17 cellular contexts compared by ENCODE assay signal in the genomic region with DNA sequence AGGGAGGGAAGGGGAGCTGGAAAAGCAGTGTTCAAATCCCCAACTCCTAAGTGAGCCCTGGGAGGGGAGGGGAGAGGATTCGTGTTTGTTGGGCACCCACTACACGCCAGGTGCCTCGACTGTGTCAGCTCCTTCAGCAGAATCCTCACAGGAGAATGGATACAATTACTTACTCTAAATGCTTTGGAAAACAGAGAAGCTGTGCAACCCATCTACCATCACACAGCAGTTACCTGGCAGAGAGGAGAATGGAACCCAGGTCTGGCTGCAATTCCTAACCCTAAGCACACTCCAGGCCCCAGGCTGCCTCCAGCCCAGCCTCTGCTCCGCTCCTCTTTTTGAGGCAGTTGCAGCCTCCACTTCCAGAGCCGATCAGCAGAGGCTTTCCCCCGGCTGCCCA.
DNase-seq lines count a peak whose midpoint lies in the region; ATAC-seq, FAIRE-seq and TF ChIP-seq lines count a peak whose summit lies in the region.
"Had no signal": no experiment of that assay in that cellular context is flagged by ENCODE, and none has a peak within 500 bp of the region (broad histone marks: within the 10 kb centered on the region; RNA-seq: fewer than 3 reads in every experiment).

No MANE protein-coding gene starts in this region.

- H3K9me3 ChIP-seq in Peyer's patch = peaks cover 0 to 5% (median 0%) of the 10 kb centered on the region in 4 donors
- H3K9me3 ChIP-seq in duodenal mucosa (ENCODE audit: control insufficient read depth in 1 of 2, low read length in 2 of 2) = peaks cover 0 to 2% of the 10 kb centered on the region in 2 donors
- H3K9me3 ChIP-seq in muscle layer of duodenum (ENCODE audit: control insufficient read depth in 1 of 2, low read length in 2 of 2) = no peaks in the 10 kb centered on the region
- peaks cover 6% of the 10 kb centered on the region for H3K9me3 ChIP-seq in upper lobe of right lung
- H3K9me3 ChIP-seq: ovary had no signal

- no peaks in the 10 kb centered on the region for H3K4me1 Mint-ChIP-seq in activated CD8-positive, alpha-beta T cell treated with anti-CD3 and anti-CD28 coated beads for 36 hours (ENCODE audit: low read depth)

- CTCF ChIA-PET in activated CD8-positive, alpha-beta T cell treated with anti-CD3 and anti-CD28 coated beads for 36 hours (lab: Charles Lee) = no interaction called here

- ATAC-seq in upper lobe of right lung = no peak
- ATAC-seq in activated CD8-positive, alpha-beta T cell treated with anti-CD3 and anti-CD28 coated beads for 36 hours = no peak
- ATAC-seq in HG02798 (IDR thresholded peaks at IDR 0.05; ENCODE audit: poor library complexity, unreplicated experiment) = no peak

- no peak overlapping the region for H3K4me3 Mint-ChIP-seq in activated CD8-positive, alpha-beta T cell treated with anti-CD3 and anti-CD28 coated beads for 36 hours
- H3K4me3 Mint-ChIP-seq: activated naive CD8-positive, alpha-beta T cell treated with anti-CD3 and anti-CD28 coated beads, Interleukin-2, amount 10 ng/mL, durations not matched to agents 7 days and 5 days; T-helper 2 cell treated with Interferon-gamma antibody and Interleukin-4, amounts not matched to agents 5 μg/mL and 100 μg/mL, for 36 hours had no signal

- no peak for DNase-seq in Peyer's patch
- DNase-seq in upper lobe of right lung = no peak
- DNase-seq in activated CD8-positive, alpha-beta T cell treated with anti-CD3 and anti-CD28 coated beads for 36 hours = no peak
- no peak for DNase-seq in GM19239 (ENCODE audit: insufficient read length, low spot score)
- DNase-seq: activated CD4-positive, alpha-beta T cell treated with anti-CD3 and anti-CD28 coated beads for 4 hours; activated naive CD8-positive, alpha-beta T cell treated with anti-CD3 and anti-CD28 coated beads, Interleukin-2, amount 10 ng/mL, durations not matched to agents 7 days and 5 days; activated T-cell treated with anti-CD3 and anti-CD28 coated beads, Interleukin-2, amount 50 U/mL, for 1 hour; COR-L47; H7; Karpas-422; NCI-H524; stimulated activated CD4-positive, alpha-beta T cell treated with anti-CD3 and anti-CD28 coated beads, Interleukin-1b, Interleukin-23, amount 100 ng/mL, for 48 hours had no signal

- peaks cover 0 to 26% (median 8%) of the 10 kb centered on the region in 4 donors for H3K4me1 ChIP-seq in Peyer's patch
- peaks cover 28 to 33% of the 10 kb centered on the region in 2 donors for H3K4me1 ChIP-seq in duodenal mucosa (ENCODE audit: control insufficient read depth in 1 of 2, insufficient read depth in 2 of 2, low read length in 2 of 2)
- H3K4me1 ChIP-seq in muscle layer of duodenum (ENCODE audit: control insufficient read depth in 1 of 2, insufficient read depth in 2 of 2, low read length in 2 of 2) = peaks cover 3 to 12% of the 10 kb centered on the region in 2 donors
- H3K4me1 ChIP-seq in upper lobe of right lung = peaks cover 46% of the 10 kb centered on the region

- H3K27me3 ChIP-seq in Peyer's patch = no peaks in the 10 kb centered on the region
- H3K27me3 ChIP-seq in duodenal mucosa (ENCODE audit: control insufficient read depth in 1 of 2, insufficient read depth in 2 of 2, low read length in 2 of 2) = no peaks in the 10 kb centered on the region
- no peaks in the 10 kb centered on the region for H3K27me3 ChIP-seq in muscle layer of duodenum (ENCODE audit: low read depth, low read length)
- no peaks in the 10 kb centered on the region for H3K27me3 ChIP-seq in upper lobe of right lung
- H3K27me3 ChIP-seq: ovary had no signal

- no peak for TF ChIP-seq POLR2A in Peyer's patch (IDR thresholded peaks at IDR 0.05)

- H3K27ac Mint-ChIP-seq in activated CD8-positive, alpha-beta T cell treated with anti-CD3 and anti-CD28 coated beads for 36 hours = no peak overlapping the region
- H3K27ac Mint-ChIP-seq: activated naive CD8-positive, alpha-beta T cell treated with anti-CD3 and anti-CD28 coated beads, Interleukin-2, amount 10 ng/mL, durations not matched to agents 7 days and 5 days; T-helper 2 cell treated with Interferon-gamma antibody and Interleukin-4, amounts not matched to agents 5 μg/mL and 100 μg/mL, for 36 hours had no signal

- POLR2A ChIA-PET in activated CD8-positive, alpha-beta T cell treated with anti-CD3 and anti-CD28 coated beads for 36 hours (lab: Charles Lee) = interaction anchor here (0.9 kb wide), 1 partner anchor 12 kb away, joined by 3 read pairs; no protein-coding TSS in a partner anchor

- no peak for FAIRE-seq in GM19239 (lab: Jason Lieb, UNC)

- intact Hi-C loops in upper lobe of right lung (cut with DNase I) = no loop called here
- intact Hi-C loops in activated CD8-positive, alpha-beta T cell treated with anti-CD3 and anti-CD28 coated beads for 36 hours (cut with micrococcal nuclease) = no loop called here

- no peaks in the 10 kb centered on the region for H3K36me3 Mint-ChIP-seq in activated CD8-positive, alpha-beta T cell treated with anti-CD3 and anti-CD28 coated beads for 36 hours (ENCODE audit: low read depth)
- H3K36me3 Mint-ChIP-seq: activated naive CD8-positive, alpha-beta T cell treated with anti-CD3 and anti-CD28 coated beads, Interleukin-2, amount 10 ng/mL, durations not matched to agents 7 days and 5 days had no signal

- peak overlapping the region; percentile 58 to 61 for H3K9ac ChIP-seq in duodenal mucosa (ENCODE audit: low read depth in 1 of 2, low read length in 2 of 2)

- H3K9me3 Mint-ChIP-seq in activated CD8-positive, alpha-beta T cell treated with anti-CD3 and anti-CD28 coated beads for 36 hours = no peaks in the 10 kb centered on the region
- H3K9me3 Mint-ChIP-seq: activated naive CD8-positive, alpha-beta T cell treated with anti-CD3 and anti-CD28 coated beads, Interleukin-2, amount 10 ng/mL, durations not matched to agents 7 days and 5 days; T-helper 2 cell treated with Interferon-gamma antibody and Interleukin-4, amounts not matched to agents 5 μg/mL and 100 μg/mL, for 36 hours had no signal

- H3K27ac ChIP-seq in Peyer's patch (peak overlapping the region in 3 of 4 donors; percentile 80 to 93 (median 93)), duodenal mucosa (ENCODE audit: low read depth, low read length) (peak overlapping the region; percentile 65), muscle layer of duodenum (ENCODE audit: low read length) (peak overlapping the region; percentile 74), upper lobe of right lung (peak overlapping the region; percentile 78)
- H3K27ac ChIP-seq: ovary had no signal

- no peak overlapping the region for H3K4me3 ChIP-seq in Peyer's patch
- no peak overlapping the region for H3K4me3 ChIP-seq in duodenal mucosa (ENCODE audit: low read depth in 1 of 2, low read length in 2 of 2)
- H3K4me3 ChIP-seq in muscle layer of duodenum (ENCODE audit: low read depth in 1 of 2, low read length in 2 of 2) = no peak overlapping the region
- H3K4me3 ChIP-seq in upper lobe of right lung = no peak overlapping the region
- H3K4me3 ChIP-seq: ovary had no signal

- H3K36me3 ChIP-seq in Peyer's patch (no peaks in the 10 kb centered on the region), duodenal mucosa (ENCODE audit: control insufficient read depth in 1 of 2, insufficient read depth in 2 of 2, low read length in 2 of 2) (no peaks in the 10 kb centered on the region), muscle layer of duodenum (ENCODE audit: control insufficient read depth in 1 of 2, insufficient read depth in 2 of 2, low read length in 2 of 2) (no peaks in the 10 kb centered on the region), upper lobe of right lung (no peaks in the 10 kb centered on the region)
- H3K36me3 ChIP-seq: ovary had no signal

- no peaks in the 10 kb centered on the region for H3K27me3 Mint-ChIP-seq in activated CD8-positive, alpha-beta T cell treated with anti-CD3 and anti-CD28 coated beads for 36 hours

- TF ChIP-seq CTCF in Peyer's patch (IDR thresholded peaks at IDR 0.05) = no peak
- TF ChIP-seq CTCF in upper lobe of right lung (IDR thresholded peaks at IDR 0.05) = no peak
- TF ChIP-seq CTCF in activated CD8-positive, alpha-beta T cell treated with anti-CD3 and anti-CD28 coated beads for 36 hours (IDR thresholded peaks at IDR 0.05) = no peak
